8 cellular contexts compared by ENCODE assay signal in genomic region chr3:183098538-183099025, GRCh38. TPM values are rescaled to one million over a fixed set of nuclear protein-coding genes. Genes with fewer than 3 reads are reported as not detected.
DNase-seq lines count a peak whose midpoint lies in the region; ATAC-seq and TF ChIP-seq lines count a peak whose summit lies in the region.

No MANE protein-coding gene starts in this region.

- H3K9me3 ChIP-seq in subcutaneous abdominal adipose tissue (ENCODE audit: control insufficient read depth in 5 of 5, low read length in 5 of 5), result no peaks in the 10 kb centered on the region

- DNase-seq in GM10248 (ENCODE audit: extremely low spot score) (peak; percentile 49), kidney epithelial cell (ENCODE audit: low read depth) (no peak), NCI-H1694 treated with DMSO at 0.1 percent for 48 hours (lab: John Stamatoyannopoulos, UW) (no peak), retina (no peak), NOMO-1 treated with dmso at 0.1 percent for 144 hours (lab: John Stamatoyannopoulos, UW; ENCODE audit: unreplicated experiment) (no peak)
- DNase-seq in activated T-helper 2 cell treated with anti-CD3 and anti-CD28 coated beads, Interferon-gamma antibody, Interleukin-2, Interleukin-4, amounts not matched to agents 10 μg/mL and 5 μg/mL and 100 μg/mL, durations not matched to agents 14 hours and 24 hours and 36 hours (ENCODE audit: low spot score), result no peak

- H3K36me3 Mint-ChIP-seq in activated T-helper 2 cell treated with anti-CD3 and anti-CD28 coated beads, Interferon-gamma antibody, Interleukin-2, Interleukin-4, amounts not matched to agents 10 μg/mL and 5 μg/mL and 100 μg/mL, durations not matched to agents 14 hours and 24 hours and 36 hours (ENCODE audit: low read depth), result peaks cover 29% of the 10 kb centered on the region

- H3K9ac ChIP-seq in subcutaneous abdominal adipose tissue (ENCODE audit: low read length in 5 of 5), result peak overlapping the region; percentile 75 to 96 (median 88)

- peaks cover 0 to 26% (median 24%) of the 10 kb centered on the region in 5 donors for H3K4me1 ChIP-seq in subcutaneous abdominal adipose tissue (ENCODE audit: control insufficient read depth in 5 of 5, insufficient read depth in 5 of 5, low read length in 5 of 5)

- H3K36me3 ChIP-seq in kidney epithelial cell (ENCODE audit: control insufficient read depth, insufficient read depth, low read length), result no peaks in the 10 kb centered on the region
- peaks cover 0 to 4% (median 0%) of the 10 kb centered on the region in 5 donors for H3K36me3 ChIP-seq in subcutaneous abdominal adipose tissue (ENCODE audit: control insufficient read depth in 5 of 5, insufficient read depth in 5 of 5, low read length in 5 of 5)

- ATAC-seq in HG02798 (IDR thresholded peaks at IDR 0.05; ENCODE audit: poor library complexity, unreplicated experiment), result peak; percentile 17

- H3K27me3 Mint-ChIP-seq in activated T-helper 2 cell treated with anti-CD3 and anti-CD28 coated beads, Interferon-gamma antibody, Interleukin-2, Interleukin-4, amounts not matched to agents 10 μg/mL and 5 μg/mL and 100 μg/mL, durations not matched to agents 14 hours and 24 hours and 36 hours (ENCODE audit: low read depth), result no peaks in the 10 kb centered on the region

- TF ChIP-seq CTCF in GM10248 (IDR thresholded peaks at IDR 0.05; ENCODE audit: control extremely low read depth, extremely low read depth, low read depth, missing control alignments) (no peak), kidney epithelial cell (IDR thresholded peaks at IDR 0.05; ENCODE audit: insufficient read depth, low read length, poor library complexity, severe bottlenecking) (no peak)

- POLR2A ChIA-PET in GM10248 (lab: Yijun Ruan, JAX), result no interaction called here

- CTCF ChIA-PET in GM10248 (lab: Yijun Ruan, JAX), result interaction anchor here (2.2 to 5.6 kb wide), 2 partner anchors 14 to 385 kb away, joined by 9 to 69 read pairs; no protein-coding TSS in a partner anchor

- H3K27ac ChIP-seq in subcutaneous abdominal adipose tissue (ENCODE audit: low read depth, low read length), result peak overlapping the region; percentile 94

- H3K27me3 ChIP-seq in kidney epithelial cell (ENCODE audit: control insufficient read depth, insufficient read depth, low read length), result no peaks in the 10 kb centered on the region
- H3K27me3 ChIP-seq in subcutaneous abdominal adipose tissue (ENCODE audit: control insufficient read depth in 5 of 5, insufficient read depth in 4 of 5, low read length in 5 of 5), result no peaks in the 10 kb centered on the region

- H3K4me1 Mint-ChIP-seq in activated T-helper 2 cell treated with anti-CD3 and anti-CD28 coated beads, Interferon-gamma antibody, Interleukin-2, Interleukin-4, amounts not matched to agents 10 μg/mL and 5 μg/mL and 100 μg/mL, durations not matched to agents 14 hours and 24 hours and 36 hours (ENCODE audit: low read depth), result peaks cover 28% of the 10 kb centered on the region

- H3K9me3 Mint-ChIP-seq in activated T-helper 2 cell treated with anti-CD3 and anti-CD28 coated beads, Interferon-gamma antibody, Interleukin-2, Interleukin-4, amounts not matched to agents 10 μg/mL and 5 μg/mL and 100 μg/mL, durations not matched to agents 14 hours and 24 hours and 36 hours, result no peaks in the 10 kb centered on the region

- intact Hi-C loops in activated T-helper 2 cell treated with anti-CD3 and anti-CD28 coated beads, Interferon-gamma antibody, Interleukin-2, Interleukin-4, amounts not matched to agents 10 μg/mL and 5 μg/mL and 100 μg/mL, durations not matched to agents 14 hours and 24 hours and 36 hours (cut with micrococcal nuclease), result loop anchor here (5.0 to 10.0 kb wide), 3 partner anchors 134 to 306 kb away; partner anchors contain the start of gene ATP11B

- H3K4me3 Mint-ChIP-seq in activated T-helper 2 cell treated with anti-CD3 and anti-CD28 coated beads, Interferon-gamma antibody, Interleukin-2, Interleukin-4, amounts not matched to agents 10 μg/mL and 5 μg/mL and 100 μg/mL, durations not matched to agents 14 hours and 24 hours and 36 hours (ENCODE audit: low read depth), result peak overlapping the region; percentile 96

- peak overlapping the region; percentile 76 for H3K4me3 ChIP-seq in kidney epithelial cell (ENCODE audit: low read depth, low read length)
- H3K4me3 ChIP-seq in subcutaneous abdominal adipose tissue (ENCODE audit: low read depth in 1 of 5, low read length in 5 of 5), result peak overlapping the region; percentile 87 to 99 (median 96)

- H3K27ac Mint-ChIP-seq in activated T-helper 2 cell treated with anti-CD3 and anti-CD28 coated beads, Interferon-gamma antibody, Interleukin-2, Interleukin-4, amounts not matched to agents 10 μg/mL and 5 μg/mL and 100 μg/mL, durations not matched to agents 14 hours and 24 hours and 36 hours, result peak overlapping the region; percentile 92

RNA-seq across cellular contexts. Expression of gene MCCC1, which starts 0.7 kb away (rescaled TPM):
- total RNA-seq in activated T-helper 2 cell treated with anti-CD3 and anti-CD28 coated beads, Interferon-gamma antibody, Interleukin-2, Interleukin-4, amounts not matched to agents 10 μg/mL and 5 μg/mL and 100 μg/mL, durations not matched to agents 14 hours and 24 hours and 36 hours, result 25.8 and 31.2 TPM in 2 replicates
- total RNA-seq in kidney epithelial cell, result 15.9 and 18.0 TPM in 2 replicates
